ENCODE assay signal across 1 cellular context in the genomic region with DNA sequence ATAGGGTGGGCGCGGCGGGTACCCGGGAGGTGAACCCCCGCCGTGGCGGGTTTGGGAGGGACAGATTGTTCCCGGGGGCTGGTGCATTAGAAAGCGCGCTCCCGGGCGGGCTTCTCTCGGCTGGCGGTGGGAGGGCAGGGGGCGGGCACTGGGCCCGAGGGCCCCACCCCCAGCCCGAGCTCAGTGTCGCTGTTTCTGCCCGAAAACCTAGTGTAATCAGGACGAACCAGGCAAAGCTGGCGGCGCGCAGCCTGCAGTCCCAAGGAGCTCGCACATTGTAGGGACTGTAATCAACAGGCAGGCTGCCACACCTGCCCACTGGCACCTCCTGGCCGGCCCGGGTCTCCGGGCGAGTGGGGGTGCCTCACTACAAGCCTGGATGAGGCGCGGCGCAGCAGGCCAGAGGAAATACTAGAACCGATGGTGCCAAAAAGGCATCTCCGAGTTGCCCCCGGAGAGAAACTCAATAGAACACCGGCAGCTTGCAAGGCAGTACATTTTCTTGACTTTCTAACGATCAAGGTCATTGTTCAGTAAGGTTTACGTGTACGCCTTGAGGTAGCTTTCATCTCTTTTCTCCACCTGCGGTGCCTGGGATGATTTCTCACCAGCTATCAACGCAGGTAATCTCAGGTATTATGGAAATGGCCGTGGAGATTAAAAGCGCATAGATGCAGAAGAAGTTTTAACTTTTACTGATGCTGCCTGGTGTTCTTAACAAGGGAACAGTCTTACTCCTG.
TF ChIP-seq lines count a peak whose summit lies in the region.

No MANE protein-coding gene starts in this region.

TF ChIP-seq in endothelial cell of umbilical vein, 7 proteins besides CTCF, POLR2A, EP300 and RAD21:
- no peak for TF ChIP-seq POLR2AphosphoS5 (IDR thresholded peaks at IDR 0.05; ENCODE audit: insufficient read depth, low read depth, low read length)
TF ChIP-seq in endothelial cell of umbilical vein: peak in this region for 0.
